ENCODE assay signal across 1 cellular context in the genomic region with DNA sequence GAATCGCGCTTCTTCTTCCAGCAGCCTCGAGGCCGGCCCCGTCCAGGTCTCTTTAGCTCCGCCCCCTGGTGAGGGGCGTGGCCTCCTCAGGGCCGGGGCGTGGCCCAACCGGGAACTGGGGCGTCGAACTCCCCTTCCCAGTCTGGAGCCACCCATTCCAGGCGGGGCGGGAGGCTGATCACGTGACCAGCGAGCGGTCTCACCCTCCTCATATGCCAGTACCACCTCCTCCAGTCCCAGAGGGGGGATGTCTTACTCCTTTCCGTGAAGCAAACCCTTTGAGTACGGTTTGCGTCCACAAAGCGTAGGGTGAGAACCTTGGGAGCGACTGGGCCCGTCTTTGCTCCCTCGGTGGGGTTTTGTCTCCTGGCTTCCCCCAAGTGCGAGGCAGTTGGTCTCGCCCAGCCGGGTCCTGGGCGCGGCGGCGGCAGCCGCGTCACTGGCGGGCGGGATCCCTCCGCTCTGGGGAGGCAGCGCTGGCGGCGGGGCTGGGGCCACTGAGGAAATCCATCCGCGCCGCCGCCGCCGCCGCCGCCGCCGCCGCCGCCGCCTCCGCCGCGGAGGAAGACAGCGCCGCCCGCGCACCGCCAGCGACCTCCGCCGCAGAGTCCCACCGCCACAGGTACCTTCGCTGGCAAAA.
TF ChIP-seq lines count a peak whose summit lies in the region.

A gene (plus strand): TSS at position 439 of the 640 bp plus-strand sequence. CDS start 2,526 bp downstream, outside the sequence.

TF ChIP-seq in HEK293, 187 proteins besides CTCF, POLR2A, EP300 and RAD21 (continued from another document and continues in another):
- TF ChIP-seq, protein P1, sequence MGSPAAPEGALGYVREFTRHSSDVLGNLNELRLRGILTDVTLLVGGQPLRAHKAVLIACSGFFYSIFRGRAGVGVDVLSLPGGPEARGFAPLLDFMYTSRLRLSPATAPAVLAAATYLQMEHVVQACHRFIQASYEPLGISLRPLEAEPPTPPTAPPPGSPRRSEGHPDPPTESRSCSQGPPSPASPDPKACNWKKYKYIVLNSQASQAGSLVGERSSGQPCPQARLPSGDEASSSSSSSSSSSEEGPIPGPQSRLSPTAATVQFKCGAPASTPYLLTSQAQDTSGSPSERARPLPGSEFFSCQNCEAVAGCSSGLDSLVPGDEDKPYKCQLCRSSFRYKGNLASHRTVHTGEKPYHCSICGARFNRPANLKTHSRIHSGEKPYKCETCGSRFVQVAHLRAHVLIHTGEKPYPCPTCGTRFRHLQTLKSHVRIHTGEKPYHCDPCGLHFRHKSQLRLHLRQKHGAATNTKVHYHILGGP (tag by site-specific recombination; IDR thresholded peaks at IDR 0.05) = no peak
- TF ChIP-seq ZNF354C (tag by site-specific recombination; IDR thresholded peaks at IDR 0.05; ENCODE audit: borderline replicate concordance, low read depth) (no peak), ZSCAN16 (tag by site-specific recombination; IDR thresholded peaks at IDR 0.05) (no peak), ZNF221 (tag by site-specific recombination; IDR thresholded peaks at IDR 0.05; ENCODE audit: borderline replicate concordance) (peak; percentile 55; the same call in 1 of the 2 replicates), RBAK (tag by site-specific recombination; IDR thresholded peaks at IDR 0.05) (peak; percentile 75), ZNF555 (tag by site-specific recombination; conservative IDR thresholded peaks at IDR 0.05) (no peak), ZBTB48 (tag by site-specific recombination; IDR thresholded peaks at IDR 0.05) (peak; percentile 81), GFI1B (tag by site-specific recombination; IDR thresholded peaks at IDR 0.05) (peak; percentile 79; the same call in 1 of the 2 replicates), ZNF621 (tag by site-specific recombination; IDR thresholded peaks at IDR 0.05) (no peak), ZBTB1 (tag by site-specific recombination; IDR thresholded peaks at IDR 0.05) (peak; percentile 69; the same call in 1 of the 2 replicates), ZNF626 (tag by site-specific recombination; IDR thresholded peaks at IDR 0.05) (no peak), ZNF596 (tag by site-specific recombination; IDR thresholded peaks at IDR 0.05) (peak; percentile 78; the same call in 1 of the 2 replicates), ZNF549 (tag by site-specific recombination; IDR thresholded peaks at IDR 0.05) (no peak), ZNF433 (tag by site-specific recombination; IDR thresholded peaks at IDR 0.05; ENCODE audit: low read depth) (no peak), ZFP69B (tag by site-specific recombination; IDR thresholded peaks at IDR 0.05) (peak; percentile 94), ZNF629 (tag by site-specific recombination; IDR thresholded peaks at IDR 0.05) (peak; percentile 91), WT1 (tag by site-specific recombination; IDR thresholded peaks at IDR 0.05) (peak; percentile 83), ZNF391 (tag by site-specific recombination; IDR thresholded peaks at IDR 0.05; ENCODE audit: borderline replicate concordance, low read depth) (peak; percentile 94; the same call in 1 of the 2 replicates), HOXA7 (CRISPR knock-in tag; IDR thresholded peaks at IDR 0.05; ENCODE audit: borderline replicate concordance) (no peak), ZBTB17 (tag by site-specific recombination; IDR thresholded peaks at IDR 0.05) (peak; percentile 93), ZNF426 (tag by site-specific recombination; IDR thresholded peaks at IDR 0.05) (no peak), GLIS1 (tag by site-specific recombination; IDR thresholded peaks at IDR 0.05) (peak; percentile 72), ZNF2 (tag by site-specific recombination; IDR thresholded peaks at IDR 0.05) (peak; percentile 98), ZNF623 (tag by site-specific recombination; IDR thresholded peaks at IDR 0.05) (no peak), ZNF133 (tag by site-specific recombination; IDR thresholded peaks at IDR 0.05) (no peak), ZNF660 (tag by site-specific recombination; IDR thresholded peaks at IDR 0.05) (peak; percentile 98), KLF9 (tag by site-specific recombination; IDR thresholded peaks at IDR 0.05; ENCODE audit: low read depth) (peak; percentile 94), ZNF266 (tag by site-specific recombination; IDR thresholded peaks at IDR 0.05; ENCODE audit: low read depth) (no peak; the same call in 1 of the 2 replicates), ZNF521 (tag by site-specific recombination; IDR thresholded peaks at IDR 0.05) (no peak), ZNF157 (tag by site-specific recombination; IDR thresholded peaks at IDR 0.05) (no peak), ZNF530 (tag by site-specific recombination; IDR thresholded peaks at IDR 0.05; ENCODE audit: low read depth) (no peak)
- TF ChIP-seq, protein P2, sequence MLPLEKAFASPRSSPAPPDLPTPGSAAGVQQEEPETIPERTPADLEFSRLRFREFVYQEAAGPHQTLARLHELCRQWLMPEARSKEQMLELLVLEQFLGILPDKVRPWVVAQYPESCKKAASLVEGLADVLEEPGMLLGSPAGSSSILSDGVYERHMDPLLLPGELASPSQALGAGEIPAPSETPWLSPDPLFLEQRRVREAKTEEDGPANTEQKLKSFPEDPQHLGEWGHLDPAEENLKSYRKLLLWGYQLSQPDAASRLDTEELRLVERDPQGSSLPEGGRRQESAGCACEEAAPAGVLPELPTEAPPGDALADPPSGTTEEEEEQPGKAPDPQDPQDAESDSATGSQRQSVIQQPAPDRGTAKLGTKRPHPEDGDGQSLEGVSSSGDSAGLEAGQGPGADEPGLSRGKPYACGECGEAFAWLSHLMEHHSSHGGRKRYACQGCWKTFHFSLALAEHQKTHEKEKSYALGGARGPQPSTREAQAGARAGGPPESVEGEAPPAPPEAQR (tag by site-specific recombination; IDR thresholded peaks at IDR 0.05) = peak; percentile 94
- TF ChIP-seq, protein P3, sequence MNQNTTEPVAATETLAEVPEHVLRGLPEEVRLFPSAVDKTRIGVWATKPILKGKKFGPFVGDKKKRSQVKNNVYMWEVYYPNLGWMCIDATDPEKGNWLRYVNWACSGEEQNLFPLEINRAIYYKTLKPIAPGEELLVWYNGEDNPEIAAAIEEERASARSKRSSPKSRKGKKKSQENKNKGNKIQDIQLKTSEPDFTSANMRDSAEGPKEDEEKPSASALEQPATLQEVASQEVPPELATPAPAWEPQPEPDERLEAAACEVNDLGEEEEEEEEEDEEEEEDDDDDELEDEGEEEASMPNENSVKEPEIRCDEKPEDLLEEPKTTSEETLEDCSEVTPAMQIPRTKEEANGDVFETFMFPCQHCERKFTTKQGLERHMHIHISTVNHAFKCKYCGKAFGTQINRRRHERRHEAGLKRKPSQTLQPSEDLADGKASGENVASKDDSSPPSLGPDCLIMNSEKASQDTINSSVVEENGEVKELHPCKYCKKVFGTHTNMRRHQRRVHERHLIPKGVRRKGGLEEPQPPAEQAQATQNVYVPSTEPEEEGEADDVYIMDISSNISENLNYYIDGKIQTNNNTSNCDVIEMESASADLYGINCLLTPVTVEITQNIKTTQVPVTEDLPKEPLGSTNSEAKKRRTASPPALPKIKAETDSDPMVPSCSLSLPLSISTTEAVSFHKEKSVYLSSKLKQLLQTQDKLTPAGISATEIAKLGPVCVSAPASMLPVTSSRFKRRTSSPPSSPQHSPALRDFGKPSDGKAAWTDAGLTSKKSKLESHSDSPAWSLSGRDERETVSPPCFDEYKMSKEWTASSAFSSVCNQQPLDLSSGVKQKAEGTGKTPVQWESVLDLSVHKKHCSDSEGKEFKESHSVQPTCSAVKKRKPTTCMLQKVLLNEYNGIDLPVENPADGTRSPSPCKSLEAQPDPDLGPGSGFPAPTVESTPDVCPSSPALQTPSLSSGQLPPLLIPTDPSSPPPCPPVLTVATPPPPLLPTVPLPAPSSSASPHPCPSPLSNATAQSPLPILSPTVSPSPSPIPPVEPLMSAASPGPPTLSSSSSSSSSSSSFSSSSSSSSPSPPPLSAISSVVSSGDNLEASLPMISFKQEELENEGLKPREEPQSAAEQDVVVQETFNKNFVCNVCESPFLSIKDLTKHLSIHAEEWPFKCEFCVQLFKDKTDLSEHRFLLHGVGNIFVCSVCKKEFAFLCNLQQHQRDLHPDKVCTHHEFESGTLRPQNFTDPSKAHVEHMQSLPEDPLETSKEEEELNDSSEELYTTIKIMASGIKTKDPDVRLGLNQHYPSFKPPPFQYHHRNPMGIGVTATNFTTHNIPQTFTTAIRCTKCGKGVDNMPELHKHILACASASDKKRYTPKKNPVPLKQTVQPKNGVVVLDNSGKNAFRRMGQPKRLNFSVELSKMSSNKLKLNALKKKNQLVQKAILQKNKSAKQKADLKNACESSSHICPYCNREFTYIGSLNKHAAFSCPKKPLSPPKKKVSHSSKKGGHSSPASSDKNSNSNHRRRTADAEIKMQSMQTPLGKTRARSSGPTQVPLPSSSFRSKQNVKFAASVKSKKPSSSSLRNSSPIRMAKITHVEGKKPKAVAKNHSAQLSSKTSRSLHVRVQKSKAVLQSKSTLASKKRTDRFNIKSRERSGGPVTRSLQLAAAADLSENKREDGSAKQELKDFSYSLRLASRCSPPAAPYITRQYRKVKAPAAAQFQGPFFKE (tag by site-specific recombination; IDR thresholded peaks at IDR 0.05; ENCODE audit: borderline replicate concordance) = no peak
- TF ChIP-seq, protein P4, sequence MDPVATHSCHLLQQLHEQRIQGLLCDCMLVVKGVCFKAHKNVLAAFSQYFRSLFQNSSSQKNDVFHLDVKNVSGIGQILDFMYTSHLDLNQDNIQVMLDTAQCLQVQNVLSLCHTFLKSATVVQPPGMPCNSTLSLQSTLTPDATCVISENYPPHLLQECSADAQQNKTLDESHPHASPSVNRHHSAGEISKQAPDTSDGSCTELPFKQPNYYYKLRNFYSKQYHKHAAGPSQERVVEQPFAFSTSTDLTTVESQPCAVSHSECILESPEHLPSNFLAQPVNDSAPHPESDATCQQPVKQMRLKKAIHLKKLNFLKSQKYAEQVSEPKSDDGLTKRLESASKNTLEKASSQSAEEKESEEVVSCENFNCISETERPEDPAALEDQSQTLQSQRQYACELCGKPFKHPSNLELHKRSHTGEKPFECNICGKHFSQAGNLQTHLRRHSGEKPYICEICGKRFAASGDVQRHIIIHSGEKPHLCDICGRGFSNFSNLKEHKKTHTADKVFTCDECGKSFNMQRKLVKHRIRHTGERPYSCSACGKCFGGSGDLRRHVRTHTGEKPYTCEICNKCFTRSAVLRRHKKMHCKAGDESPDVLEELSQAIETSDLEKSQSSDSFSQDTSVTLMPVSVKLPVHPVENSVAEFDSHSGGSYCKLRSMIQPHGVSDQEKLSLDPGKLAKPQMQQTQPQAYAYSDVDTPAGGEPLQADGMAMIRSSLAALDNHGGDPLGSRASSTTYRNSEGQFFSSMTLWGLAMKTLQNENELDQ (tag by site-specific recombination; IDR thresholded peaks at IDR 0.05; ENCODE audit: low read depth) = no peak
- TF ChIP-seq, protein P5, sequence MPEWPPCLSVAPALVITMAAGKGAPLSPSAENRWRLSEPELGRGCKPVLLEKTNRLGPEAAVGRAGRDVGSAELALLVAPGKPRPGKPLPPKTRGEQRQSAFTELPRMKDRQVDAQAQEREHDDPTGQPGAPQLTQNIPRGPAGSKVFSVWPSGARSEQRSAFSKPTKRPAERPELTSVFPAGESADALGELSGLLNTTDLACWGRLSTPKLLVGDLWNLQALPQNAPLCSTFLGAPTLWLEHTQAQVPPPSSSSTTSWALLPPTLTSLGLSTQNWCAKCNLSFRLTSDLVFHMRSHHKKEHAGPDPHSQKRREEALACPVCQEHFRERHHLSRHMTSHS (tag by site-specific recombination; IDR thresholded peaks at IDR 0.05) = no peak
- TF ChIP-seq, protein P6, sequence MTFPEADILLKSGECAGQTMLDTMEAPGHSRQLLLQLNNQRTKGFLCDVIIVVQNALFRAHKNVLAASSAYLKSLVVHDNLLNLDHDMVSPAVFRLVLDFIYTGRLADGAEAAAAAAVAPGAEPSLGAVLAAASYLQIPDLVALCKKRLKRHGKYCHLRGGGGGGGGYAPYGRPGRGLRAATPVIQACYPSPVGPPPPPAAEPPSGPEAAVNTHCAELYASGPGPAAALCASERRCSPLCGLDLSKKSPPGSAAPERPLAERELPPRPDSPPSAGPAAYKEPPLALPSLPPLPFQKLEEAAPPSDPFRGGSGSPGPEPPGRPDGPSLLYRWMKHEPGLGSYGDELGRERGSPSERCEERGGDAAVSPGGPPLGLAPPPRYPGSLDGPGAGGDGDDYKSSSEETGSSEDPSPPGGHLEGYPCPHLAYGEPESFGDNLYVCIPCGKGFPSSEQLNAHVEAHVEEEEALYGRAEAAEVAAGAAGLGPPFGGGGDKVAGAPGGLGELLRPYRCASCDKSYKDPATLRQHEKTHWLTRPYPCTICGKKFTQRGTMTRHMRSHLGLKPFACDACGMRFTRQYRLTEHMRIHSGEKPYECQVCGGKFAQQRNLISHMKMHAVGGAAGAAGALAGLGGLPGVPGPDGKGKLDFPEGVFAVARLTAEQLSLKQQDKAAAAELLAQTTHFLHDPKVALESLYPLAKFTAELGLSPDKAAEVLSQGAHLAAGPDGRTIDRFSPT (tag by site-specific recombination; IDR thresholded peaks at IDR 0.05) = peak; percentile 95
- TF ChIP-seq, protein P7, sequence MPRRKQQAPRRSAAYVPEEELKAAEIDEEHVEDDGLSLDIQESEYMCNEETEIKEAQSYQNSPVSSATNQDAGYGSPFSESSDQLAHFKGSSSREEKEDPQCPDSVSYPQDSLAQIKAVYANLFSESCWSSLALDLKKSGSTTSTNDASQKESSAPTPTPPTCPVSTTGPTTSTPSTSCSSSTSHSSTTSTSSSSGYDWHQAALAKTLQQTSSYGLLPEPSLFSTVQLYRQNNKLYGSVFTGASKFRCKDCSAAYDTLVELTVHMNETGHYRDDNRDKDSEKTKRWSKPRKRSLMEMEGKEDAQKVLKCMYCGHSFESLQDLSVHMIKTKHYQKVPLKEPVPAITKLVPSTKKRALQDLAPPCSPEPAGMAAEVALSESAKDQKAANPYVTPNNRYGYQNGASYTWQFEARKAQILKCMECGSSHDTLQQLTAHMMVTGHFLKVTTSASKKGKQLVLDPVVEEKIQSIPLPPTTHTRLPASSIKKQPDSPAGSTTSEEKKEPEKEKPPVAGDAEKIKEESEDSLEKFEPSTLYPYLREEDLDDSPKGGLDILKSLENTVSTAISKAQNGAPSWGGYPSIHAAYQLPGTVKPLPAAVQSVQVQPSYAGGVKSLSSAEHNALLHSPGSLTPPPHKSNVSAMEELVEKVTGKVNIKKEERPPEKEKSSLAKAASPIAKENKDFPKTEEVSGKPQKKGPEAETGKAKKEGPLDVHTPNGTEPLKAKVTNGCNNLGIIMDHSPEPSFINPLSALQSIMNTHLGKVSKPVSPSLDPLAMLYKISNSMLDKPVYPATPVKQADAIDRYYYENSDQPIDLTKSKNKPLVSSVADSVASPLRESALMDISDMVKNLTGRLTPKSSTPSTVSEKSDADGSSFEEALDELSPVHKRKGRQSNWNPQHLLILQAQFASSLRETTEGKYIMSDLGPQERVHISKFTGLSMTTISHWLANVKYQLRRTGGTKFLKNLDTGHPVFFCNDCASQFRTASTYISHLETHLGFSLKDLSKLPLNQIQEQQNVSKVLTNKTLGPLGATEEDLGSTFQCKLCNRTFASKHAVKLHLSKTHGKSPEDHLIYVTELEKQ (tag by site-specific recombination; IDR thresholded peaks at IDR 0.05; ENCODE audit: borderline replicate concordance) = peak; percentile 65; the same call in 1 of the 2 replicates
- TF ChIP-seq, protein P8, sequence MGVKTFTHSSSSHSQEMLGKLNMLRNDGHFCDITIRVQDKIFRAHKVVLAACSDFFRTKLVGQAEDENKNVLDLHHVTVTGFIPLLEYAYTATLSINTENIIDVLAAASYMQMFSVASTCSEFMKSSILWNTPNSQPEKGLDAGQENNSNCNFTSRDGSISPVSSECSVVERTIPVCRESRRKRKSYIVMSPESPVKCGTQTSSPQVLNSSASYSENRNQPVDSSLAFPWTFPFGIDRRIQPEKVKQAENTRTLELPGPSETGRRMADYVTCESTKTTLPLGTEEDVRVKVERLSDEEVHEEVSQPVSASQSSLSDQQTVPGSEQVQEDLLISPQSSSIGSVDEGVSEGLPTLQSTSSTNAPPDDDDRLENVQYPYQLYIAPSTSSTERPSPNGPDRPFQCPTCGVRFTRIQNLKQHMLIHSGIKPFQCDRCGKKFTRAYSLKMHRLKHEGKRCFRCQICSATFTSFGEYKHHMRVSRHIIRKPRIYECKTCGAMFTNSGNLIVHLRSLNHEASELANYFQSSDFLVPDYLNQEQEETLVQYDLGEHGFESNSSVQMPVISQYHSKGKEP (tag by site-specific recombination; IDR thresholded peaks at IDR 0.05) = peak; percentile 69; the same call in 1 of the 2 replicates
